21 cellular contexts compared by ENCODE assay signal in the genomic region with DNA sequence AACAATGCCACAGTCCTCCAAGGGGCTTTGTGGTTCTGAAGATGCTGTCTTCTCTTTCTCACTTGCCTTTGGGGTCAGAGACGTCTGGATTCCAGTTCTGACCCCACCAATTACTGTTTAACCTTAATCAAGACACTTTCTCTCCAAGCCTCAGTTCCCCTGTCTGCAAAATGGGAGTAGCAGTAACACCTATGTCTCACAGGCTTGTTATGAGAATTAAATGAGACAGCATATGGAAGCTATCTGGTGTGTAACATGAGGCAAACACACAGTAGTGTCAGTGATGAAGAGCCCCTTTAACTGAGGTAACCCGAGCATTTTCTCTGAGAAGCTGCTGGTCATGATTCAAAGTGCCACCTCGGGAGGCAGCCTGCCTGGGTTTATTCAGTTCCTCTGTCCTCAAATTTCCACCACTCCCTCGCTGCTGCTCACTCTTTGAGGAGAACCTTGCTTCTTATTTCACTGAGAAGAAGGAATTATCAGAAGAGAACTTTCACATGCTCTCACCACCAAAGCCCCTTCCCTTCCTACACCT. TPM values are rescaled to one million over a fixed set of nuclear protein-coding genes. Genes with fewer than 3 reads are reported as not detected.
DNase-seq lines count a peak whose midpoint lies in the region; ATAC-seq, FAIRE-seq and TF ChIP-seq lines count a peak whose summit lies in the region.
"Had no signal": no experiment of that assay in that cellular context is flagged by ENCODE, and none has a peak within 500 bp of the region (broad histone marks: within the 10 kb centered on the region; RNA-seq: fewer than 3 reads in every experiment).

No MANE protein-coding gene starts in this region.

- peaks cover 11% of the 10 kb centered on the region for H3K4me1 ChIP-seq in HepG2 (ENCODE audit: insufficient read depth, low read length)
- H3K4me1 ChIP-seq in right lobe of liver: no peaks in the 10 kb centered on the region
- peaks cover 0 to 32% (median 6%) of the 10 kb centered on the region in 3 donors for H3K4me1 ChIP-seq in esophagus squamous epithelium
- peaks cover 17% of the 10 kb centered on the region for H3K4me1 ChIP-seq in vagina

- CTCF ChIA-PET in activated CD4-positive, alpha-beta T cell treated with anti-CD3 and anti-CD28 coated beads, Interleukin-2, amount 10 ng/mL, durations not matched to agents 7 days and 5 days (lab: Charles Lee): interaction anchor here (1.0 to 5.0 kb wide), 6 partner anchors 12 to 156 kb away, joined by 3 to 31 read pairs (median 6); a partner anchor contains a TSS
- CTCF ChIA-PET in HepG2 (lab: Yijun Ruan, JAX; ENCODE audit: low intra/inter-chr PET ratio, low total read pairs): no interaction called here

- no TSS peak for BruUV-seq in HepG2 (replicated peaks; lab: Mats Ljungman, UMichigan)

- 95% methylated on average over 4 of the region's 4 CpGs for WGBS in HepG2 (ENCODE audit: low lambda C conversion rate)
- 94% methylated on average over 4 of the region's 4 CpGs for WGBS in right lobe of liver (ENCODE audit: insufficient coverage, low coverage, low lambda C conversion rate, missing lambda C conversion rate)
- 73 to 80% methylated on average over 4 of the region's 4 CpGs for WGBS in esophagus squamous epithelium, 2 donors

- TF ChIP-seq CTCF in HepG2 (CRISPR knock-in tag; IDR thresholded peaks at IDR 0.05) (no peak), right lobe of liver (IDR thresholded peaks at IDR 0.05) (no peak), esophagus squamous epithelium (IDR thresholded peaks at IDR 0.05) (no peak), vagina (IDR thresholded peaks at IDR 0.05) (no peak)

- no peak overlapping the region for H2AFZ ChIP-seq in HepG2 (ENCODE audit: low read length)

- FAIRE-seq in HepG2 (lab: Jason Lieb, UNC): no peak
- FAIRE-seq: H1 had no signal

- POLR2A ChIA-PET in activated CD4-positive, alpha-beta T cell treated with anti-CD3 and anti-CD28 coated beads, Interleukin-2, amount 10 ng/mL, durations not matched to agents 7 days and 5 days (lab: Charles Lee): no interaction called here
- POLR2A ChIA-PET in HepG2 (lab: Yijun Ruan, JAX): no interaction called here

- in situ Hi-C loops in HepG2 (cut with HindIII; ENCODE audit: extremely low pct_ligation_motif_present, low pct_unique_long_range_greater_than_20kb): no loop called here

- H3K79me2 ChIP-seq in HepG2 (ENCODE audit: insufficient read depth, low read length): peaks cover 64% of the 10 kb centered on the region

- no peaks in the 10 kb centered on the region for H4K20me1 ChIP-seq in HepG2 (ENCODE audit: insufficient read depth, low read length)

- peaks cover 53% of the 10 kb centered on the region for H3K36me3 Mint-ChIP-seq in activated CD4-positive, alpha-beta T cell treated with anti-CD3 and anti-CD28 coated beads, Interleukin-2, amount 10 ng/mL, durations not matched to agents 7 days and 5 days (ENCODE audit: low read depth)

- no peak for ATAC-seq in HepG2
- ATAC-seq in right lobe of liver: no peak
- ATAC-seq: PC-3 had no signal

- no peak overlapping the region for H3K4me3 Mint-ChIP-seq in activated CD4-positive, alpha-beta T cell treated with anti-CD3 and anti-CD28 coated beads, Interleukin-2, amount 10 ng/mL, durations not matched to agents 7 days and 5 days
- H3K4me3 Mint-ChIP-seq: B cell; CD4-positive, alpha-beta T cell; HFFc6 had no signal

- no peak for TF ChIP-seq POLR2A in HepG2 (IDR thresholded peaks at IDR 0.05; ENCODE audit: insufficient read depth in 1 of 2, low read depth in 2 of 2, low read length in 2 of 2)
- no peak for TF ChIP-seq POLR2A in right lobe of liver (IDR thresholded peaks at IDR 0.05)
- TF ChIP-seq POLR2A in esophagus squamous epithelium (IDR thresholded peaks at IDR 0.05): no peak
- TF ChIP-seq POLR2A in vagina (IDR thresholded peaks at IDR 0.05): no peak

- H3K27ac Mint-ChIP-seq in activated CD4-positive, alpha-beta T cell treated with anti-CD3 and anti-CD28 coated beads, Interleukin-2, amount 10 ng/mL, durations not matched to agents 7 days and 5 days: peak overlapping the region; percentile 31
- H3K27ac Mint-ChIP-seq: B cell; CD4-positive, alpha-beta T cell; IgD-negative memory B cell had no signal

- H3K4me3 ChIP-seq in HepG2 (replicated peaks in 1 of 3; ENCODE audit: insufficient read depth in 1 of 3, low read depth in 2 of 3, low read length in 3 of 3) (no peak overlapping the region), right lobe of liver (no peak overlapping the region), esophagus squamous epithelium (no peak overlapping the region), vagina (no peak overlapping the region)

- no peaks in the 10 kb centered on the region for H3K9me3 Mint-ChIP-seq in activated CD4-positive, alpha-beta T cell treated with anti-CD3 and anti-CD28 coated beads, Interleukin-2, amount 10 ng/mL, durations not matched to agents 7 days and 5 days
- H3K9me3 Mint-ChIP-seq: CD4-positive, alpha-beta T cell; HFFc6; IgD-negative memory B cell had no signal

- H3K27ac ChIP-seq in HepG2 (ENCODE audit: extremely low read length, insufficient read depth, low read length): no peak overlapping the region
- no peak overlapping the region for H3K27ac ChIP-seq in right lobe of liver
- H3K27ac ChIP-seq in esophagus squamous epithelium: peak overlapping the region; percentile 50 to 79 (median 65)
- H3K27ac ChIP-seq in vagina: peak overlapping the region; percentile 9
- H3K27ac ChIP-seq: 22Rv1 had no signal

- H3K4me1 Mint-ChIP-seq in activated CD4-positive, alpha-beta T cell treated with anti-CD3 and anti-CD28 coated beads, Interleukin-2, amount 10 ng/mL, durations not matched to agents 7 days and 5 days: peaks cover 45% of the 10 kb centered on the region

- TF ChIP-seq EP300 in HepG2 (IDR thresholded peaks at IDR 0.05; ENCODE audit: low read depth in 2 of 2, low read length in 2 of 2) (no peak), HepG2 (CRISPR knock-in tag; IDR thresholded peaks at IDR 0.05; ENCODE audit: borderline replicate concordance) (no peak)

- DNase-seq in activated CD4-positive, alpha-beta T cell treated with anti-CD3 and anti-CD28 coated beads, Interleukin-2, amount 10 ng/mL, durations not matched to agents 7 days and 5 days: no peak
- no peak for DNase-seq in activated CD4-positive, alpha-beta T cell treated with anti-CD3 and anti-CD28 coated beads for 1 hour
- no peak for DNase-seq in HepG2 (ENCODE audit: low spot score)
- DNase-seq in right lobe of liver: no peak
- no peak for DNase-seq in esophagus squamous epithelium (lab: John Stamatoyannopoulos, UW)
- DNase-seq in vagina (ENCODE audit: extremely low spot score in 2 of 2): peak in 1 of 2 donors; percentile 27
- DNase-seq in NCI-H1436 (lab: John Stamatoyannopoulos, UW): no peak
- DNase-seq in activated CD8-positive, alpha-beta memory T cell treated with anti-CD3 and anti-CD28 coated beads, Interleukin-2, amount 50 U/mL, for 48 hours: no peak
- DNase-seq: Calu3; CD4-positive, alpha-beta T cell; DMS53; HFFc6; NCI-H187 treated with DMSO at 0.1 percent for 48 hours; NCI-H2171; NCI-H446 treated with DMSO at 0.1 percent for 48 hours; NCI-H748 treated with DMSO at 0.1 percent for 48 hours; PC-3 had no signal

- intact Hi-C loops in HepG2 (cut with micrococcal nuclease; ENCODE audit: unreplicated experiment): no loop called here
- intact Hi-C loops in right lobe of liver (cut with DNase I): no loop called here
- intact Hi-C loops in esophagus squamous epithelium (cut with DNase I): no loop called here
- intact Hi-C loops in vagina (cut with DNase I): no loop called here

- no peak for TF ChIP-seq RAD21 in HepG2 (CRISPR knock-in tag; IDR thresholded peaks at IDR 0.05)

- no peak overlapping the region for H3K9ac ChIP-seq in HepG2 (ENCODE audit: insufficient read depth, low read depth, low read length)

- no peaks in the 10 kb centered on the region for H3K27me3 Mint-ChIP-seq in activated CD4-positive, alpha-beta T cell treated with anti-CD3 and anti-CD28 coated beads, Interleukin-2, amount 10 ng/mL, durations not matched to agents 7 days and 5 days
- H3K27me3 Mint-ChIP-seq: B cell; CD4-positive, alpha-beta T cell; IgD-negative memory B cell had no signal

- H3K4me2 ChIP-seq in HepG2 (ENCODE audit: low read depth, low read length): no peak overlapping the region

- H3K27me3 ChIP-seq in HepG2 (ENCODE audit: control insufficient read depth in 1 of 2, insufficient read depth in 2 of 2, low read length in 2 of 2) (no peaks in the 10 kb centered on the region), right lobe of liver (no peaks in the 10 kb centered on the region), esophagus squamous epithelium (no peaks in the 10 kb centered on the region), vagina (no peaks in the 10 kb centered on the region)

- H3K36me3 ChIP-seq in HepG2 (replicated peaks in 1 of 2; ENCODE audit: control insufficient read depth in 1 of 2, insufficient read depth in 2 of 2, low read length in 2 of 2) (peaks cover 35 to 85% of the 10 kb centered on the region in 2 experiments), right lobe of liver (no peaks in the 10 kb centered on the region), esophagus squamous epithelium (peaks cover 0 to 43% (median 3%) of the 10 kb centered on the region in 3 donors), vagina (peaks cover 0 to 8% of the 10 kb centered on the region in 2 donors)

- no peaks in the 10 kb centered on the region for H3K9me3 ChIP-seq in HepG2 (ENCODE audit: low read length)
- no peaks in the 10 kb centered on the region for H3K9me3 ChIP-seq in right lobe of liver
- no peaks in the 10 kb centered on the region for H3K9me3 ChIP-seq in esophagus squamous epithelium
- no peaks in the 10 kb centered on the region for H3K9me3 ChIP-seq in vagina

RNA-seq across cellular contexts. Expression of a gene that starts 11.7 kb away (rescaled TPM):
- total RNA-seq in activated CD4-positive, alpha-beta T cell treated with anti-CD3 and anti-CD28 coated beads, Interleukin-2, amount 10 ng/mL, durations not matched to agents 7 days and 5 days: 10 to 100 TPM; 27.0 to 29.3 TPM
- total RNA-seq in HepG2 (2016; rRNA removed; fragmentation: Illumina TruSeq; extraction: Trizol): 144 and 202 TPM in 2 replicates
- 18.7 and 21.1 TPM in 2 replicates for total RNA-seq in HepG2 (2016; cell fraction: cytosol; rRNA removed; fragmentation: Illumina TruSeq; extraction: Trizol; ENCODE audit: low read depth)
- total RNA-seq in HepG2 (2016; cell fraction: insoluble cytoplasmic fraction; rRNA removed; fragmentation: Illumina TruSeq; extraction: Trizol): 144 and 223 TPM in 2 replicates
- 75.0 TPM in 2 replicates for total RNA-seq in HepG2 (2016; cell fraction: membrane; rRNA removed; fragmentation: Illumina TruSeq; extraction: Trizol)
- total RNA-seq in HepG2 (2016; cell fraction: nucleus; rRNA removed; fragmentation: Illumina TruSeq; extraction: Trizol): 60.3 and 65.1 TPM in 2 replicates
- 59.0 and 74.2 TPM in 2 replicates for polyA plus RNA-seq in HepG2 (2011; rRNA removed)
- polyA plus RNA-seq in HepG2 (2011; cell fraction: cytosol; rRNA removed): 53.5 and 73.2 TPM in 2 replicates
- 9.9 and 13.8 TPM in 2 replicates for polyA plus RNA-seq in HepG2 (2011; cell fraction: nucleus; rRNA removed)
- polyA plus RNA-seq in HepG2 (2012): 62.2 and 66.4 TPM in 2 replicates
- polyA plus RNA-seq in HepG2 (2016; cell fraction: cytosol; fragmentation: Illumina TruSeq; extraction: Trizol; ENCODE audit: low read depth): 20.3 and 21.1 TPM in 2 replicates
- polyA plus RNA-seq in HepG2 (2016; cell fraction: insoluble cytoplasmic fraction; fragmentation: Illumina TruSeq; extraction: Trizol; ENCODE audit: low read depth): 209 and 228 TPM in 2 replicates
- 57.0 and 58.9 TPM in 2 replicates for polyA plus RNA-seq in HepG2 (2016; cell fraction: membrane; fragmentation: Illumina TruSeq; extraction: Trizol; ENCODE audit: low read depth)
- 73.7 and 81.3 TPM in 2 replicates for polyA plus RNA-seq in HepG2 (2016; cell fraction: nucleus; fragmentation: Illumina TruSeq; extraction: Trizol; ENCODE audit: insufficient read depth, low read depth)
- 69.1 and 72.7 TPM in 2 replicates for polyA minus RNA-seq in HepG2 (2011; rRNA and poly(A)+ RNA removed; ENCODE audit: low replicate concordance)
- 31.7 and 39.2 TPM in 2 replicates for polyA minus RNA-seq in HepG2 (2011; cell fraction: cytosol; rRNA and poly(A)+ RNA removed)
- 17.1 and 20.0 TPM in 2 replicates for polyA minus RNA-seq in HepG2 (2011; cell fraction: nucleus; rRNA and poly(A)+ RNA removed)
- total RNA-seq in right lobe of liver: 10 to 100 TPM; 11.2 to 29.2 (median 16.5) TPM
- total RNA-seq in esophagus squamous epithelium: 10 to 100 TPM; 13.4 to 35.4 (median 28.7) TPM
- 18.9 TPM for total RNA-seq in vagina

RNA-seq across cellular contexts. Expression of a gene that starts 22.8 kb away (rescaled TPM):
- 10 to 100 TPM; 47.5 to 58.1 TPM for total RNA-seq in activated CD4-positive, alpha-beta T cell treated with anti-CD3 and anti-CD28 coated beads, Interleukin-2, amount 10 ng/mL, durations not matched to agents 7 days and 5 days
- 23.9 and 32.2 TPM in 2 replicates for total RNA-seq in HepG2 (2016; rRNA removed; fragmentation: Illumina TruSeq; extraction: Trizol)
- 7.9 and 8.2 TPM in 2 replicates for total RNA-seq in HepG2 (2016; cell fraction: cytosol; rRNA removed; fragmentation: Illumina TruSeq; extraction: Trizol; ENCODE audit: low read depth)
- 22.0 and 33.0 TPM in 2 replicates for total RNA-seq in HepG2 (2016; cell fraction: insoluble cytoplasmic fraction; rRNA removed; fragmentation: Illumina TruSeq; extraction: Trizol)
- total RNA-seq in HepG2 (2016; cell fraction: membrane; rRNA removed; fragmentation: Illumina TruSeq; extraction: Trizol): 14.6 and 15.0 TPM in 2 replicates
- total RNA-seq in HepG2 (2016; cell fraction: nucleus; rRNA removed; fragmentation: Illumina TruSeq; extraction: Trizol): 25.4 and 27.7 TPM in 2 replicates
- 22.1 and 26.0 TPM in 2 replicates for polyA plus RNA-seq in HepG2 (2011; rRNA removed)
- polyA plus RNA-seq in HepG2 (2011; cell fraction: cytosol; rRNA removed): 11.4 and 16.3 TPM in 2 replicates
- 12.6 and 14.7 TPM in 2 replicates for polyA plus RNA-seq in HepG2 (2011; cell fraction: nucleus; rRNA removed)
- 24.1 and 25.8 TPM in 2 replicates for polyA plus RNA-seq in HepG2 (2012)
- polyA plus RNA-seq in HepG2 (2016; cell fraction: cytosol; fragmentation: Illumina TruSeq; extraction: Trizol; ENCODE audit: low read depth): 6.6 and 6.8 TPM in 2 replicates
- polyA plus RNA-seq in HepG2 (2016; cell fraction: insoluble cytoplasmic fraction; fragmentation: Illumina TruSeq; extraction: Trizol; ENCODE audit: low read depth): 16.8 and 19.4 TPM in 2 replicates
- polyA plus RNA-seq in HepG2 (2016; cell fraction: membrane; fragmentation: Illumina TruSeq; extraction: Trizol; ENCODE audit: low read depth): 10.3 and 12.1 TPM in 2 replicates
- 31.1 and 31.6 TPM in 2 replicates for polyA plus RNA-seq in HepG2 (2016; cell fraction: nucleus; fragmentation: Illumina TruSeq; extraction: Trizol; ENCODE audit: insufficient read depth, low read depth)
- polyA minus RNA-seq in HepG2 (2011; rRNA and poly(A)+ RNA removed; ENCODE audit: low replicate concordance): 18.1 and 18.8 TPM in 2 replicates
- 7.6 and 13.6 TPM in 2 replicates for polyA minus RNA-seq in HepG2 (2011; cell fraction: cytosol; rRNA and poly(A)+ RNA removed)
- 6.8 and 8.6 TPM in 2 replicates for polyA minus RNA-seq in HepG2 (2011; cell fraction: nucleus; rRNA and poly(A)+ RNA removed)
- 10 to 100 TPM; 29.0 to 37.0 (median 32.1) TPM for total RNA-seq in right lobe of liver
- total RNA-seq in esophagus squamous epithelium: 10 to 100 TPM; 18.6 to 34.9 (median 23.1) TPM
- total RNA-seq in vagina: 36.8 TPM

RNA-seq across cellular contexts. Expression of a gene that starts 23.7 kb away (rescaled TPM):
- under 1 TPM; 0.47 to 1.00 TPM for total RNA-seq in activated CD4-positive, alpha-beta T cell treated with anti-CD3 and anti-CD28 coated beads, Interleukin-2, amount 10 ng/mL, durations not matched to agents 7 days and 5 days
- total RNA-seq in HepG2 (2016; rRNA removed; fragmentation: Illumina TruSeq; extraction: Trizol) (not detected in 2 replicates), right lobe of liver (under 1 TPM; 0.12 to 0.84 (median 0.23) TPM), esophagus squamous epithelium (1 to 10 TPM; 1.2 to 2.5 (median 1.5) TPM), vagina (6.6 TPM)
- total RNA-seq in HepG2 (2016; cell fraction: cytosol; rRNA removed; fragmentation: Illumina TruSeq; extraction: Trizol; ENCODE audit: low read depth): not detected in 2 replicates
- total RNA-seq in HepG2 (2016; cell fraction: insoluble cytoplasmic fraction; rRNA removed; fragmentation: Illumina TruSeq; extraction: Trizol): not detected in 2 replicates
- total RNA-seq in HepG2 (2016; cell fraction: membrane; rRNA removed; fragmentation: Illumina TruSeq; extraction: Trizol): not detected in 2 replicates
- total RNA-seq in HepG2 (2016; cell fraction: nucleus; rRNA removed; fragmentation: Illumina TruSeq; extraction: Trizol): not detected in 2 replicates
- polyA plus RNA-seq in HepG2 (2011; rRNA removed): 0.10 and 0.16 TPM in 2 replicates
- 0.15 TPM in 1 of 2 replicates, not detected in the other for polyA plus RNA-seq in HepG2 (2011; cell fraction: cytosol; rRNA removed)
- 0.36 and 0.40 TPM in 2 replicates for polyA plus RNA-seq in HepG2 (2011; cell fraction: nucleus; rRNA removed)
- 0.05 and 0.16 TPM in 2 replicates for polyA plus RNA-seq in HepG2 (2012)
- polyA plus RNA-seq in HepG2 (2016; cell fraction: cytosol; fragmentation: Illumina TruSeq; extraction: Trizol; ENCODE audit: low read depth): not detected in 2 replicates
- polyA plus RNA-seq in HepG2 (2016; cell fraction: insoluble cytoplasmic fraction; fragmentation: Illumina TruSeq; extraction: Trizol; ENCODE audit: low read depth): not detected in 2 replicates
- not detected in 2 replicates for polyA plus RNA-seq in HepG2 (2016; cell fraction: membrane; fragmentation: Illumina TruSeq; extraction: Trizol; ENCODE audit: low read depth)
- polyA plus RNA-seq in HepG2 (2016; cell fraction: nucleus; fragmentation: Illumina TruSeq; extraction: Trizol; ENCODE audit: insufficient read depth, low read depth): not detected in 2 replicates
- polyA minus RNA-seq in HepG2 (2011; rRNA and poly(A)+ RNA removed; ENCODE audit: low replicate concordance): 0.26 TPM in 1 of 2 replicates, not detected in the other
- polyA minus RNA-seq in HepG2 (2011; cell fraction: cytosol; rRNA and poly(A)+ RNA removed): not detected in 2 replicates
- polyA minus RNA-seq in HepG2 (2011; cell fraction: nucleus; rRNA and poly(A)+ RNA removed): not detected in 2 replicates
- total RNA-seq: Calu3, PC-3 had no signal

Comparison
In these comparisons a context has a peak if more than half of its experiments do, and no peak if none do; other contexts are left out.
1. H3K27ac ChIP-seq: peak in esophagus squamous epithelium (4 of 4) and vagina (single experiment); none in HepG2 (single experiment) and right lobe of liver (0 of 3).